In genomic region chr13:65416784-65417183, GRCh38 we compare ENCODE assay signal across 26 cellular contexts.
"Had no signal": no experiment of that assay in that cellular context is flagged by ENCODE, and none has a peak within 500 bp of the region (broad histone marks: within the 10 kb centered on the region; RNA-seq: fewer than 3 reads in every experiment).

No MANE protein-coding gene starts in this region.

- H3K36me3 ChIP-seq: esophagus muscularis mucosa, gastroesophageal sphincter, heart left ventricle, prostate gland, spleen, tibial artery had no signal

- H2AFZ ChIP-seq: hepatocyte had no signal

- H3K27me3 Mint-ChIP-seq: memory B cell; naive thymus-derived CD4-positive, alpha-beta T cell; stimulated activated memory B cell treated with anti-CD40 and anti-IgM and Interleukin-4, amounts not matched to agents 10 μg/mL and 1 μg/mL and 100 μg/mL, for 72 hours; type B pancreatic cell had no signal

- H3K9me3 Mint-ChIP-seq: type B pancreatic cell had no signal

- H3K4me2 ChIP-seq: hepatocyte had no signal

- H3K27ac ChIP-seq: dorsolateral prefrontal cortex, esophagus muscularis mucosa, foreskin keratinocyte, gastroesophageal sphincter, heart left ventricle, hepatocyte, prostate gland, skin epidermis, spleen, testis, tibial artery had no signal

- H3K4me3 ChIP-seq: dorsolateral prefrontal cortex, esophagus muscularis mucosa, gastroesophageal sphincter, heart left ventricle, hepatocyte, lung, prostate gland, skin epidermis, spleen, testis, tibial artery had no signal

- DNase-seq: dorsolateral prefrontal cortex; effector CD4-positive, alpha-beta T cell; foreskin keratinocyte; heart left ventricle; kidney; midbrain; naive thymus-derived CD4-positive, alpha-beta T cell; nephron progenitor cell; nucleus accumbens; right cardiac atrium; spleen; stimulated activated CD4-positive, alpha-beta T cell treated with anti-CD3 and anti-CD28 coated beads, Interleukin-4, amount 100 ng/mL, for 4 hours; stimulated activated naive CD8-positive, alpha-beta T cell treated with anti-CD3 and anti-CD28 coated beads, Interleukin-15, Interleukin-2, amounts not matched to agents 100 U/mL and 50 U/mL, for 24 hours; substantia nigra; testis; tibial artery had no signal

- H3K27me3 ChIP-seq: dorsolateral prefrontal cortex, esophagus muscularis mucosa, foreskin keratinocyte, gastroesophageal sphincter, heart left ventricle, hepatocyte, spleen, testis, tibial artery had no signal

- H3K9me3 ChIP-seq: esophagus muscularis mucosa, gastroesophageal sphincter, prostate gland, testis, tibial artery had no signal

- H3K79me2 ChIP-seq: hepatocyte had no signal

- H3K36me3 Mint-ChIP-seq: memory B cell; stimulated activated memory B cell treated with anti-CD40 and anti-IgM and Interleukin-4, amounts not matched to agents 10 μg/mL and 1 μg/mL and 100 μg/mL, for 72 hours; type B pancreatic cell had no signal

- H3K4me1 ChIP-seq: esophagus muscularis mucosa, foreskin keratinocyte, gastroesophageal sphincter, heart left ventricle, prostate gland, spleen, testis, tibial artery had no signal

- H3K4me1 Mint-ChIP-seq: memory B cell; naive thymus-derived CD4-positive, alpha-beta T cell; stimulated activated memory B cell treated with anti-CD40 and anti-IgM and Interleukin-4, amounts not matched to agents 10 μg/mL and 1 μg/mL and 100 μg/mL, for 72 hours had no signal

- ATAC-seq: foreskin keratinocyte; gastroesophageal sphincter; heart left ventricle; left lobe of liver; naive thymus-derived CD4-positive, alpha-beta T cell; right cardiac atrium; stimulated activated memory B cell treated with anti-CD40 and anti-IgM and Interleukin-4, amounts not matched to agents 10 μg/mL and 1 μg/mL and 100 μg/mL, for 72 hours; stimulated activated naive CD8-positive, alpha-beta T cell treated with anti-CD3 and anti-CD28 coated beads, Interleukin-15, Interleukin-2, amounts not matched to agents 100 U/mL and 50 U/mL, for 24 hours had no signal

- H3K27ac Mint-ChIP-seq: memory B cell; naive thymus-derived CD4-positive, alpha-beta T cell; nephron progenitor cell; stimulated activated memory B cell treated with anti-CD40 and anti-IgM and Interleukin-4, amounts not matched to agents 10 μg/mL and 1 μg/mL and 100 μg/mL, for 72 hours; type B pancreatic cell had no signal

- H3K4me3 Mint-ChIP-seq: memory B cell; naive thymus-derived CD4-positive, alpha-beta T cell; nephron progenitor cell; stimulated activated memory B cell treated with anti-CD40 and anti-IgM and Interleukin-4, amounts not matched to agents 10 μg/mL and 1 μg/mL and 100 μg/mL, for 72 hours; type B pancreatic cell had no signal
